Comparison of ENCODE assay signal across 17 cellular contexts in genomic region chr10:7945469-7946187, GRCh38.
DNase-seq lines count a peak whose midpoint lies in the region; ATAC-seq and TF ChIP-seq lines count a peak whose summit lies in the region.
"Had no signal": no experiment of that assay in that cellular context is flagged by ENCODE, and none has a peak within 500 bp of the region (broad histone marks: within the 10 kb centered on the region; RNA-seq: fewer than 3 reads in every experiment).

No MANE protein-coding gene starts in this region.

- peak overlapping the region in 7 of 11 experiments; percentile 5 to 90 (median 25); a peak in 9 of 22 replicates for H3K4me2 ChIP-seq in BLaER1 treated with 17β-estradiol and CSF1 and Interleukin-3, amounts not matched to agents 10 nM and 100 nM
- no peak overlapping the region for H3K4me2 ChIP-seq in mesenchymal stem cell (ENCODE audit: low read length, poor library complexity, severe bottlenecking)

- H3K18ac ChIP-seq in mesenchymal stem cell (ENCODE audit: low read depth in 1 of 2, low read length in 2 of 2) = no peak overlapping the region

- peaks cover 0 to 13% (median 3%) of the 10 kb centered on the region in 11 experiments; a peak in 10 of 22 replicates for H3K36me3 ChIP-seq in BLaER1 treated with 17β-estradiol and CSF1 and Interleukin-3, amounts not matched to agents 10 nM and 100 nM
- H3K36me3 ChIP-seq in mesenchymal stem cell (ENCODE audit: control insufficient read depth in 1 of 2, insufficient read depth in 2 of 2, low read depth in 1 of 2, low read length in 2 of 2) = no peaks in the 10 kb centered on the region

- no peak overlapping the region for H2BK120ac ChIP-seq in mesenchymal stem cell (ENCODE audit: low read depth, low read length)

- H3K79me1 ChIP-seq in mesenchymal stem cell (replicated peaks; ENCODE audit: low read length, poor library complexity, severe bottlenecking) = peaks cover 17% of the 10 kb centered on the region

- no peak overlapping the region for H3K23ac ChIP-seq in mesenchymal stem cell (ENCODE audit: low read length in 2 of 2)

- DNase-seq in HCEC 1CT = peak; percentile 71
- peak; percentile 30 for DNase-seq in choroid plexus epithelial cell (ENCODE audit: low read depth)
- peak; percentile 22 for DNase-seq in mesenchymal stem cell
- DNase-seq in stimulated activated CD8-positive, alpha-beta memory T cell treated with anti-CD3 and anti-CD28 coated beads, Interleukin-4, amount 100 ng/mL, for 48 hours = no peak
- no peak for DNase-seq in NK-92 treated with Interleukin-12 subunit alpha and Interleukin-12 subunit beta, amount 100 ng/mL, for 24 hours (lab: John Stamatoyannopoulos, UW)
- DNase-seq: activated CD8-positive, alpha-beta memory T cell treated with anti-CD3 and anti-CD28 coated beads, Interleukin-2, amount 10 ng/mL, durations not matched to agents 7 days and 5 days; activated naive CD4-positive, alpha-beta T cell; CD4-positive, alpha-beta T cell; effector CD8-positive, alpha-beta T cell; kidney; NCI-H1105 treated with DMSO at 0.1 percent for 48 hours; OCI-M1; posterior cingulate gyrus; SW 1271; testis had no signal

- H3K4me3 ChIP-seq in BLaER1 treated with 17β-estradiol and CSF1 and Interleukin-3, amounts not matched to agents 10 nM and 100 nM = no peak overlapping the region
- H3K4me3 ChIP-seq in choroid plexus epithelial cell (ENCODE audit: low read depth, low read length) (no peak overlapping the region), mesenchymal stem cell (ENCODE audit: insufficient read depth in 1 of 2, low read depth in 1 of 2, low read length in 2 of 2) (no peak overlapping the region)
- H3K4me3 ChIP-seq: testis had no signal

- no peak overlapping the region for H2BK12ac ChIP-seq in mesenchymal stem cell (ENCODE audit: low read length in 2 of 2)

- peaks cover 0 to 13% (median 0%) of the 10 kb centered on the region in 11 experiments; a peak in 8 of 22 replicates for H3K9me3 ChIP-seq in BLaER1 treated with 17β-estradiol and CSF1 and Interleukin-3, amounts not matched to agents 10 nM and 100 nM (replicated peaks in 1 of 11)
- H3K9me3 ChIP-seq in mesenchymal stem cell (ENCODE audit: control insufficient read depth, low read length) = no peaks in the 10 kb centered on the region
- H3K9me3 ChIP-seq: testis had no signal

- 77% methylated on average over 11 of the region's 11 CpGs for WGBS in mesenchymal stem cell

- no peak for ATAC-seq in HG02840 (IDR thresholded peaks at IDR 0.05; ENCODE audit: low FRiP score, unreplicated experiment)
- ATAC-seq: activated CD8-positive, alpha-beta memory T cell treated with anti-CD3 and anti-CD28 coated beads, Interleukin-2, amount 10 ng/mL, durations not matched to agents 7 days and 5 days had no signal

- H3K14ac ChIP-seq in mesenchymal stem cell (ENCODE audit: low read length in 2 of 2) = no peak overlapping the region

- no peak overlapping the region for H3K27ac ChIP-seq in BLaER1 treated with 17β-estradiol and CSF1 and Interleukin-3, amounts not matched to agents 10 nM and 100 nM
- H3K27ac ChIP-seq in mesenchymal stem cell (ENCODE audit: low read length, poor library complexity, severe bottlenecking) = no peak overlapping the region
- H3K27ac ChIP-seq: testis had no signal

- H4K8ac ChIP-seq in mesenchymal stem cell (ENCODE audit: low read length) = no peak overlapping the region

- no peak overlapping the region for H2BK15ac ChIP-seq in mesenchymal stem cell (ENCODE audit: low read depth, poor library complexity, severe bottlenecking)

- H2AK5ac ChIP-seq in mesenchymal stem cell (ENCODE audit: low read length, severe bottlenecking) = no peak overlapping the region

- H2AFZ ChIP-seq in mesenchymal stem cell (ENCODE audit: low read depth, low read length) = no peak overlapping the region

- H3K27me3 ChIP-seq in BLaER1 treated with 17β-estradiol and CSF1 and Interleukin-3, amounts not matched to agents 10 nM and 100 nM = no peaks in the 10 kb centered on the region
- H3K27me3 ChIP-seq in mesenchymal stem cell (ENCODE audit: control insufficient read depth in 1 of 2, insufficient read depth in 1 of 2, low read length in 2 of 2) = no peaks in the 10 kb centered on the region
- H3K27me3 ChIP-seq: testis had no signal

- H3K4me1 ChIP-seq in BLaER1 treated with 17β-estradiol and CSF1 and Interleukin-3, amounts not matched to agents 10 nM and 100 nM = peaks cover 26 to 56% (median 49%) of the 10 kb centered on the region in 10 experiments
- peaks cover 7% of the 10 kb centered on the region for H3K4me1 ChIP-seq in mesenchymal stem cell (ENCODE audit: control insufficient read depth, insufficient read depth, low read depth, low read length)
- H3K4me1 ChIP-seq: testis had no signal

- H4K91ac ChIP-seq in mesenchymal stem cell (ENCODE audit: low read length) = peak overlapping the region; percentile 61

- no peak overlapping the region for H3K4ac ChIP-seq in mesenchymal stem cell (ENCODE audit: low read depth in 1 of 2, low read length in 2 of 2)

- H4K20me1 ChIP-seq in BLaER1 treated with 17β-estradiol and CSF1 and Interleukin-3, amounts not matched to agents 10 nM and 100 nM = peaks cover 0 to 40% (median 0%) of the 10 kb centered on the region in 11 experiments; a peak in 5 of 22 replicates

- H2BK5ac ChIP-seq in mesenchymal stem cell (ENCODE audit: low read depth, low read length, poor library complexity, severe bottlenecking) = no peak overlapping the region

- TF ChIP-seq CTCF in choroid plexus epithelial cell (conservative IDR thresholded peaks at IDR 0.05; ENCODE audit: low read depth, low read length) = no peak

- no peak overlapping the region for H3K9ac ChIP-seq in BLaER1 treated with 17β-estradiol and CSF1 and Interleukin-3, amounts not matched to agents 10 nM and 100 nM
- H3K9ac ChIP-seq in mesenchymal stem cell (ENCODE audit: low read length) = peak overlapping the region; percentile 32

Comparison
In these comparisons a context has a peak if more than half of its experiments do, and no peak if none do; other contexts are left out.
1. DNase-seq: peak in HCEC 1CT (single experiment), choroid plexus epithelial cell (single experiment) and mesenchymal stem cell (single experiment); none in stimulated activated CD8-positive, alpha-beta memory T cell treated with anti-CD3 and anti-CD28 coated beads, Interleukin-4, amount 100 ng/mL, for 48 hours (single experiment) and NK-92 treated with Interleukin-12 subunit alpha and Interleukin-12 subunit beta, amount 100 ng/mL, for 24 hours (single experiment).